ENCODE assay signal across 10 cellular contexts in genomic region chr1:244349103-244349531, GRCh38.
DNase-seq lines count a peak whose midpoint lies in the region; ATAC-seq, FAIRE-seq and TF ChIP-seq lines count a peak whose summit lies in the region.
"Had no signal": no experiment of that assay in that cellular context is flagged by ENCODE, and none has a peak within 500 bp of the region (broad histone marks: within the 10 kb centered on the region; RNA-seq: fewer than 3 reads in every experiment).

No MANE protein-coding gene starts in this region.

- TF ChIP-seq POLR2A in gastrocnemius medialis (IDR thresholded peaks at IDR 0.05), result peak in 1 of 2 donors; percentile 10

- POLR2A ChIA-PET in SK-N-SH (lab: Yijun Ruan, JAX), result no interaction called here

- intact Hi-C loops in gastrocnemius medialis (cut with DNase I; ENCODE audit: low total_unique reads), result no loop called here

- H3K27ac ChIP-seq in SK-N-SH (ENCODE audit: low read depth in 2 of 2, low read length in 1 of 2) (peak overlapping the region; percentile 89 to 100; a peak in 3 of 4 replicates), gastrocnemius medialis (peak overlapping the region in 1 of 4 donors; percentile 52)

- H3K9me2 ChIP-seq in SK-N-SH, result no peaks in the 10 kb centered on the region

- H3K79me2 ChIP-seq in SK-N-SH (ENCODE audit: insufficient read depth), result no peaks in the 10 kb centered on the region

- H3K36me3 ChIP-seq in SK-N-SH (replicated peaks in 1 of 2; ENCODE audit: control insufficient read depth in 1 of 2, insufficient read depth in 2 of 2, low read length in 1 of 2) (no peaks in the 10 kb centered on the region), gastrocnemius medialis (no peaks in the 10 kb centered on the region)

- no peak for TF ChIP-seq RAD21 in SK-N-SH (IDR thresholded peaks at IDR 0.05; ENCODE audit: low read length)

- peak overlapping the region; percentile 28; the same call in 1 of the 2 replicates for H2AFZ ChIP-seq in SK-N-SH (ENCODE audit: low read depth)

- H3K4me2 ChIP-seq in SK-N-SH, result peak overlapping the region; percentile 77

- in situ Hi-C loops in gastrocnemius medialis (cut with MboI; ENCODE audit: low sequenced_read_pairs in 4 of 4), result no loop called here

- 0 out of 4 replicates have a peak, but pooled peaks of 1 of the 2 experiments have one; percentile 10 for TF ChIP-seq EP300 in SK-N-SH (IDR thresholded peaks at IDR 0.05; ENCODE audit: borderline replicate concordance in 1 of 2, low read depth in 1 of 2, low read length in 1 of 2)

- H3K4me1 ChIP-seq in SK-N-SH (ENCODE audit: control insufficient read depth in 1 of 2, insufficient read depth in 2 of 2, low read depth in 1 of 2, low read length in 1 of 2), result peaks cover 2 to 28% of the 10 kb centered on the region in 2 experiments; a peak in 3 of 4 replicates
- H3K4me1 ChIP-seq in gastrocnemius medialis, result peaks cover 0 to 3% of the 10 kb centered on the region in 2 donors

- peak overlapping the region in 1 of 2 experiments; percentile 34; a peak in 1 of 4 replicates for H3K4me3 ChIP-seq in SK-N-SH (ENCODE audit: low read depth in 2 of 2, low read length in 1 of 2)
- no peak overlapping the region for H3K4me3 ChIP-seq in fibroblast of the aortic adventitia (ENCODE audit: low read depth, low read length)
- H3K4me3 ChIP-seq in gastrocnemius medialis, result no peak overlapping the region

- H3K9me3 ChIP-seq in SK-N-SH (no peaks in the 10 kb centered on the region), gastrocnemius medialis (no peaks in the 10 kb centered on the region)

- H3K27me3 ChIP-seq in SK-N-SH (ENCODE audit: insufficient read depth), result no peaks in the 10 kb centered on the region
- no peaks in the 10 kb centered on the region for H3K27me3 ChIP-seq in gastrocnemius medialis

- DNase-seq in ELR (ENCODE audit: low read depth) (peak; percentile 91), SK-N-SH (no peak), fibroblast of the aortic adventitia (ENCODE audit: low read depth) (peak; percentile 94), gastrocnemius medialis (peak in 1 of 2 donors; percentile 40), RCC 7860 (ENCODE audit: low spot score) (no peak), HuH-7 (ENCODE audit: low spot score) (no peak), NCI-H446 (lab: John Stamatoyannopoulos, UW) (no peak), HTR-8/SVneo (ENCODE audit: insufficient read length, low spot score) (no peak)
- DNase-seq: activated CD8-positive, alpha-beta T cell treated with anti-CD3 and anti-CD28 coated beads, Interleukin-2, amount 10 ng/mL, durations not matched to agents 7 days and 5 days; effector CD4-positive, alpha-beta T cell had no signal

- ATAC-seq in gastrocnemius medialis, result peak; percentile 80 to 87
- ATAC-seq: activated CD8-positive, alpha-beta T cell treated with anti-CD3 and anti-CD28 coated beads, Interleukin-2, amount 10 ng/mL, durations not matched to agents 7 days and 5 days had no signal

- no peaks in the 10 kb centered on the region for H4K20me1 ChIP-seq in SK-N-SH (ENCODE audit: insufficient read depth)

- WGBS in SK-N-SH (ENCODE audit: low lambda C conversion rate), result 28% methylated on average over 8 of the region's 8 CpGs

- TF ChIP-seq CTCF in SK-N-SH (IDR thresholded peaks at IDR 0.05), result no peak
- no peak for TF ChIP-seq CTCF in fibroblast of the aortic adventitia (IDR thresholded peaks at IDR 0.05; ENCODE audit: insufficient read depth, low read length)
- TF ChIP-seq CTCF in gastrocnemius medialis (IDR thresholded peaks at IDR 0.05 in 4 of 5, conservative IDR thresholded peaks at IDR 0.05 in 1 of 5), result no peak

- CTCF ChIA-PET in SK-N-SH (lab: Yijun Ruan, JAX), result no interaction called here

- H3F3A ChIP-seq in SK-N-SH (replicated peaks; ENCODE audit: insufficient read depth), result peaks cover 32% of the 10 kb centered on the region

- H3K9ac ChIP-seq in SK-N-SH, result peak overlapping the region; percentile 65; the same call in 1 of the 2 replicates

- FAIRE-seq in RCC 7860 (lab: Jason Lieb, UNC) (no peak), HTR-8/SVneo (lab: Jason Lieb, UNC) (no peak)

TF ChIP-seq in SK-N-SH, 30 proteins besides CTCF, POLR2A, EP300 and RAD21:
- peak; percentile 44; the same call in 1 of the 2 replicates for TF ChIP-seq USF1 (IDR thresholded peaks at IDR 0.05; ENCODE audit: borderline replicate concordance, low read depth)
- TF ChIP-seq FOSL2 (IDR thresholded peaks at IDR 0.05; ENCODE audit: borderline replicate concordance, low read depth), result peak; percentile 93
- TF ChIP-seq MAX (IDR thresholded peaks at IDR 0.05; ENCODE audit: low read depth), result peak; percentile 97
- TF ChIP-seq PBX3 (IDR thresholded peaks at IDR 0.05), result peak; percentile 57; the same call in 1 of the 2 replicates
- TF ChIP-seq NFIC (IDR thresholded peaks at IDR 0.05; ENCODE audit: borderline replicate concordance), result peak; percentile 72
- no peak for TF ChIP-seq GATA2 (CRISPR knock-in tag; IDR thresholded peaks at IDR 0.05)
- 0 out of 2 replicates have a peak, but pooled peaks have one; percentile 14 for TF ChIP-seq TCF12 (IDR thresholded peaks at IDR 0.05)
- TF ChIP-seq JUND (IDR thresholded peaks at IDR 0.05), result peak; percentile 84
- peak; percentile 42; the same call in 1 of the 2 replicates for TF ChIP-seq TAF1 (IDR thresholded peaks at IDR 0.05; ENCODE audit: borderline replicate concordance, low read depth, low read length)
- no peak for TF ChIP-seq USF2 (IDR thresholded peaks at IDR 0.05; ENCODE audit: borderline replicate concordance, low read depth, low read length)

Comparison
In these comparisons a context has a peak if more than half of its experiments do, and no peak if none do; other contexts are left out.
1. DNase-seq: peak in ELR (single experiment) and fibroblast of the aortic adventitia (single experiment); none in SK-N-SH (single experiment), RCC 7860 (single experiment), HuH-7 (single experiment), NCI-H446 (0 of 2) and HTR-8/SVneo (single experiment).